In genomic region chr16:49652441-49653175, GRCh38 we compare ENCODE assay signal across 8 cellular contexts.
DNase-seq lines count a peak whose midpoint lies in the region; ATAC-seq and TF ChIP-seq lines count a peak whose summit lies in the region.

No MANE protein-coding gene starts in this region.

- no peak for TF ChIP-seq POLR2A in vagina (IDR thresholded peaks at IDR 0.05)

- H4K20me1 ChIP-seq in fibroblast of lung (ENCODE audit: control insufficient read depth, extremely low read depth, insufficient read depth, low read length) = no peaks in the 10 kb centered on the region

- no peak for TF ChIP-seq CTCF in fibroblast of lung (conservative IDR thresholded peaks at IDR 0.05 in 1 of 2, IDR thresholded peaks at IDR 0.05 in 1 of 2; ENCODE audit: low read depth in 1 of 2, low read length in 2 of 2)
- TF ChIP-seq CTCF in neural crest cell (conservative IDR thresholded peaks at IDR 0.05) = no peak
- TF ChIP-seq CTCF in vagina (IDR thresholded peaks at IDR 0.05) = no peak

- H3K9ac ChIP-seq in fibroblast of lung (ENCODE audit: insufficient read depth, low read length) = no peak overlapping the region

- H3K9me3 Mint-ChIP-seq in neural crest cell = peaks cover 9% of the 10 kb centered on the region

- intact Hi-C loops in vagina (cut with DNase I) = no loop called here

- H3K27ac Mint-ChIP-seq in neural crest cell (ENCODE audit: unreplicated experiment) = peak overlapping the region; percentile 57

- H3K27ac ChIP-seq in fibroblast of lung (ENCODE audit: insufficient read depth, low read length) = no peak overlapping the region
- peak overlapping the region; percentile 80 for H3K27ac ChIP-seq in vagina

- no peaks in the 10 kb centered on the region for H3K9me3 ChIP-seq in fibroblast of lung (ENCODE audit: control insufficient read depth, insufficient read depth, low read depth, low read length)
- H3K9me3 ChIP-seq in vagina = no peaks in the 10 kb centered on the region

- no peak overlapping the region for H3K4me3 Mint-ChIP-seq in neural crest cell

- H3K4me3 ChIP-seq in fibroblast of lung (replicated peaks in 1 of 4; ENCODE audit: control extremely low read depth in 1 of 4, insufficient read depth in 1 of 4, low read depth in 3 of 4, low read length in 4 of 4) = peak overlapping the region in 1 of 4 experiments; percentile 37
- H3K4me3 ChIP-seq in vagina = peak overlapping the region; percentile 11 to 12

- DNase-seq in NCI-H2227 (lab: John Stamatoyannopoulos, UW; ENCODE audit: unreplicated experiment) (peak; percentile 29), NCI-H2227 treated with DMSO at 0.1 percent for 48 hours (lab: John Stamatoyannopoulos, UW) (no peak), fibroblast of lung (ENCODE audit: low read depth in 2 of 2) (peak; percentile 54 to 87), neural crest cell (ENCODE audit: low read depth, low spot score) (no peak), vagina (ENCODE audit: extremely low spot score in 2 of 2) (no peak), midbrain (lab: John Stamatoyannopoulos, UW) (no peak)
- no peak for DNase-seq in stimulated activated naive CD4-positive, alpha-beta T cell (lab: John Stamatoyannopoulos, UW)

- H3K4me1 ChIP-seq in fibroblast of lung (ENCODE audit: control insufficient read depth, extremely low read depth, insufficient read depth, low read length) (no peaks in the 10 kb centered on the region), vagina (peaks cover 12% of the 10 kb centered on the region)

- no peaks in the 10 kb centered on the region for H3K27me3 ChIP-seq in fibroblast of lung (ENCODE audit: control insufficient read depth, insufficient read depth, low read length)
- H3K27me3 ChIP-seq in vagina = no peaks in the 10 kb centered on the region

- no peaks in the 10 kb centered on the region for H3K27me3 Mint-ChIP-seq in neural crest cell (ENCODE audit: low read depth)

- ATAC-seq in HG02885 (IDR thresholded peaks at IDR 0.05; ENCODE audit: poor library complexity, unreplicated experiment) = no peak

- H3K4me1 Mint-ChIP-seq in neural crest cell = peaks cover 7% of the 10 kb centered on the region

- no peak overlapping the region for H2AFZ ChIP-seq in fibroblast of lung (ENCODE audit: low read length)

- no peaks in the 10 kb centered on the region for H3K79me2 ChIP-seq in fibroblast of lung (ENCODE audit: control insufficient read depth, insufficient read depth, low read length)

- no peaks in the 10 kb centered on the region for H3K36me3 ChIP-seq in fibroblast of lung (ENCODE audit: control insufficient read depth, insufficient read depth, low read length)
- H3K36me3 ChIP-seq in vagina = no peaks in the 10 kb centered on the region

- H3K4me2 ChIP-seq in fibroblast of lung (ENCODE audit: extremely low read depth, insufficient read depth, low read length) = peak overlapping the region; percentile 52

- H3K36me3 Mint-ChIP-seq in neural crest cell (ENCODE audit: low read depth) = peaks cover 12% of the 10 kb centered on the region

Comparison
In these comparisons a context has a peak if more than half of its experiments do, and no peak if none do; other contexts are left out.
1. DNase-seq: peak in NCI-H2227 (single experiment) and fibroblast of lung (2 of 2); none in NCI-H2227 treated with DMSO at 0.1 percent for 48 hours (single experiment), neural crest cell (single experiment), vagina (0 of 2), stimulated activated naive CD4-positive, alpha-beta T cell (0 of 6) and midbrain (single experiment).